ENCODE assay signal across 24 cellular contexts in genomic region chr14:91660790-91661189, GRCh38.
DNase-seq lines count a peak whose midpoint lies in the region; ATAC-seq, FAIRE-seq and TF ChIP-seq lines count a peak whose summit lies in the region.
"Had no signal": no experiment of that assay in that cellular context is flagged by ENCODE, and none has a peak within 500 bp of the region (broad histone marks: within the 10 kb centered on the region; RNA-seq: fewer than 3 reads in every experiment).

No MANE protein-coding gene starts in this region.

- 60 to 95% (median 76%) methylated on average over 2 of the region's 2 CpGs for WGBS in small intestine, 3 donors

- H3K4me3 ChIP-seq in OCI-LY1 (ENCODE audit: low read depth, low read length, poor library complexity, severe bottlenecking) (no peak overlapping the region), small intestine (ENCODE audit: low read depth in 1 of 2, low read length in 2 of 2) (no peak overlapping the region)
- H3K4me3 ChIP-seq: BLaER1, GM23338 had no signal

- H3K4me1 ChIP-seq in OCI-LY1 (ENCODE audit: insufficient read depth, low read length, severe bottlenecking) (no peaks in the 10 kb centered on the region), small intestine (ENCODE audit: control insufficient read depth in 2 of 2, insufficient read depth in 1 of 2, low read depth in 1 of 2, low read length in 1 of 2) (no peaks in the 10 kb centered on the region)
- H3K4me1 ChIP-seq: BLaER1 had no signal

- no peaks in the 10 kb centered on the region for H3K9me2 ChIP-seq in OCI-LY1 (ENCODE audit: low read depth, low read length)

- H3K27me3 Mint-ChIP-seq in CD4-positive, alpha-beta T cell = no peaks in the 10 kb centered on the region
- H3K27me3 Mint-ChIP-seq: CD8-positive, alpha-beta memory T cell had no signal

- H2AFZ ChIP-seq in OCI-LY1 (ENCODE audit: low read length) = peak overlapping the region; percentile 29; the same call in 1 of the 2 replicates
- H2AFZ ChIP-seq: GM23338 had no signal

- H3K36me3 ChIP-seq in OCI-LY1 (ENCODE audit: insufficient read depth, low read length) (no peaks in the 10 kb centered on the region), small intestine (ENCODE audit: control insufficient read depth in 2 of 2, insufficient read depth in 2 of 2, low read length in 2 of 2) (no peaks in the 10 kb centered on the region)
- H3K36me3 ChIP-seq: BLaER1 had no signal

- no peak overlapping the region for H3K9ac ChIP-seq in OCI-LY1 (ENCODE audit: low read length)
- H3K9ac ChIP-seq: BLaER1 had no signal

- no peaks in the 10 kb centered on the region for H3F3A ChIP-seq in OCI-LY1 (ENCODE audit: insufficient read depth, low read length)

- no peaks in the 10 kb centered on the region for H3K4me1 Mint-ChIP-seq in CD4-positive, alpha-beta T cell (ENCODE audit: low read depth)
- H3K4me1 Mint-ChIP-seq: B cell; CD4-positive, CD25-positive, alpha-beta regulatory T cell; CD8-positive, alpha-beta memory T cell had no signal

- POLR2A ChIA-PET in CD4-positive, alpha-beta T cell (lab: Charles Lee) = no interaction called here

- no peak for TF ChIP-seq CTCF in OCI-LY1 (IDR thresholded peaks at IDR 0.05; ENCODE audit: low read length)
- no peak for TF ChIP-seq CTCF in CD4-positive, alpha-beta T cell (IDR thresholded peaks at IDR 0.05)

- no peak overlapping the region for H3K4me3 Mint-ChIP-seq in CD4-positive, alpha-beta T cell
- H3K4me3 Mint-ChIP-seq: B cell; CD4-positive, CD25-positive, alpha-beta regulatory T cell; CD8-positive, alpha-beta memory T cell; GM23338; H9 had no signal

- H3K27ac ChIP-seq in OCI-LY1 (ENCODE audit: low read depth, low read length, poor library complexity, severe bottlenecking) = no peak overlapping the region
- H3K27ac ChIP-seq in small intestine (ENCODE audit: low read depth in 1 of 2, low read length in 1 of 2) = no peak overlapping the region
- H3K27ac ChIP-seq in CD4-positive, alpha-beta T cell (ENCODE audit: low read depth, low read length) = no peak overlapping the region
- H3K27ac ChIP-seq: 22Rv1, BLaER1, C4-2B had no signal

- FAIRE-seq in small intestine (lab: Jason Lieb, UNC) = no peak
- FAIRE-seq: A204.1, D721Med, GM12891, GM18507 had no signal

- CTCF ChIA-PET in CD4-positive, alpha-beta T cell (lab: Charles Lee) = no interaction called here

- H3K27ac Mint-ChIP-seq in CD4-positive, alpha-beta T cell = no peak overlapping the region
- H3K27ac Mint-ChIP-seq: B cell; CD4-positive, CD25-positive, alpha-beta regulatory T cell; CD8-positive, alpha-beta memory T cell; GM23338; H9 had no signal

- no peak for ATAC-seq in CD4-positive, alpha-beta T cell (ENCODE audit: poor library complexity)
- ATAC-seq in HG03521 (IDR thresholded peaks at IDR 0.05; ENCODE audit: unreplicated experiment) = no peak
- ATAC-seq: GM23338, HCT116 had no signal

- no peaks in the 10 kb centered on the region for H3K9me3 ChIP-seq in OCI-LY1 (ENCODE audit: low read length)
- no peaks in the 10 kb centered on the region for H3K9me3 ChIP-seq in small intestine (ENCODE audit: control insufficient read depth, low read depth)
- H3K9me3 ChIP-seq in CD4-positive, alpha-beta T cell (ENCODE audit: control insufficient read depth, low read length) = no peaks in the 10 kb centered on the region
- H3K9me3 ChIP-seq: BLaER1 had no signal

- no peak overlapping the region for H3K4me2 ChIP-seq in OCI-LY1 (ENCODE audit: low read length)
- H3K4me2 ChIP-seq: BLaER1, GM23338 had no signal

- DNase-seq in DMS53 (lab: John Stamatoyannopoulos, UW) (peak; percentile 4), DMS53 treated with DMSO at 0.1 percent for 48 hours (lab: John Stamatoyannopoulos, UW; ENCODE audit: unreplicated experiment) (no peak), dermis microvascular lymphatic vessel endothelial cell (ENCODE audit: low read depth in 2 of 2) (peak; percentile 9 to 27), small intestine (peak; percentile 37), OCI-M1 (lab: John Stamatoyannopoulos, UW) (no peak)
- no peak for DNase-seq in CD4-positive, alpha-beta T cell
- DNase-seq: CD4-positive, CD25-positive, alpha-beta regulatory T cell; CD8-positive, alpha-beta memory T cell; DMS 273 treated with DMSO at 0.1 percent for 48 hours; EL; GDM1; H9 had no signal

- peaks cover 3% of the 10 kb centered on the region for H3K36me3 Mint-ChIP-seq in CD4-positive, alpha-beta T cell (ENCODE audit: low read depth)
- H3K36me3 Mint-ChIP-seq: CD4-positive, CD25-positive, alpha-beta regulatory T cell had no signal

- no peaks in the 10 kb centered on the region for H4K20me1 ChIP-seq in OCI-LY1 (ENCODE audit: insufficient read depth, low read length)
- H4K20me1 ChIP-seq: BLaER1 had no signal

- no peaks in the 10 kb centered on the region for H3K27me3 ChIP-seq in OCI-LY1 (ENCODE audit: insufficient read depth, low read length)
- H3K27me3 ChIP-seq in small intestine (ENCODE audit: control insufficient read depth in 2 of 2, insufficient read depth in 2 of 2, low read length in 2 of 2) = no peaks in the 10 kb centered on the region
- H3K27me3 ChIP-seq in CD4-positive, alpha-beta T cell (ENCODE audit: control insufficient read depth, insufficient read depth, low read length) = no peaks in the 10 kb centered on the region
- H3K27me3 ChIP-seq: BLaER1 had no signal

- intact Hi-C loops in CD4-positive, alpha-beta T cell (cut with DNase I, micrococcal nuclease) = no loop called here

- no peaks in the 10 kb centered on the region for H3K9me3 Mint-ChIP-seq in CD4-positive, alpha-beta T cell
- H3K9me3 Mint-ChIP-seq: CD8-positive, alpha-beta memory T cell; GM23338; H9 had no signal

- no peaks in the 10 kb centered on the region for H3K79me2 ChIP-seq in OCI-LY1 (ENCODE audit: insufficient read depth, low read length)

Comparison
In these comparisons a context has a peak if more than half of its experiments do, and no peak if none do; other contexts are left out.
1. DNase-seq: peak in DMS53 (single experiment), dermis microvascular lymphatic vessel endothelial cell (2 of 2) and small intestine (single experiment); none in DMS53 treated with DMSO at 0.1 percent for 48 hours (single experiment), OCI-M1 (single experiment) and CD4-positive, alpha-beta T cell (0 of 10).